In genomic region chr7:47968852-47969774, GRCh38 we compare ENCODE assay signal across 1 cellular context.
TF ChIP-seq lines count a peak whose summit lies in the region.

No MANE protein-coding gene starts in this region.

TF ChIP-seq in H1, 55 proteins besides CTCF, POLR2A, EP300 and RAD21:
- no peak for TF ChIP-seq SIX5 (IDR thresholded peaks at IDR 0.05; ENCODE audit: low read depth, low read length)
- TF ChIP-seq JUND (IDR thresholded peaks at IDR 0.05; ENCODE audit: low read length) = no peak
- no peak for TF ChIP-seq KDM4A (IDR thresholded peaks at IDR 0.05; ENCODE audit: low read depth, low read length, severe bottlenecking)
- no peak for TF ChIP-seq FOSL1 (IDR thresholded peaks at IDR 0.05; ENCODE audit: insufficient read depth, low read depth, low read length)
- no peak for TF ChIP-seq POLR2AphosphoS5 (IDR thresholded peaks at IDR 0.05; ENCODE audit: low read depth, low read length)
- TF ChIP-seq ZNF274 (IDR thresholded peaks at IDR 0.05; ENCODE audit: borderline replicate concordance, extremely low read depth, low read length) = no peak
- no peak for TF ChIP-seq ASH2L (IDR thresholded peaks at IDR 0.05; ENCODE audit: low read length)
- no peak for TF ChIP-seq BRCA1 (IDR thresholded peaks at IDR 0.05; ENCODE audit: low read depth, low read length)
- no peak for TF ChIP-seq RXRA (IDR thresholded peaks at IDR 0.05; ENCODE audit: insufficient read depth, low read depth, low read length)
- TF ChIP-seq CHD7 (IDR thresholded peaks at IDR 0.05; ENCODE audit: insufficient replicate concordance, low read length) = no peak
- TF ChIP-seq TCF12 (IDR thresholded peaks at IDR 0.05; ENCODE audit: low read depth, low read length) = no peak
- no peak for TF ChIP-seq SP4 (IDR thresholded peaks at IDR 0.05; ENCODE audit: low read length)
- TF ChIP-seq MAX (IDR thresholded peaks at IDR 0.05) = no peak
- no peak for TF ChIP-seq CTBP2 (IDR thresholded peaks at IDR 0.05; ENCODE audit: borderline replicate concordance, insufficient read depth, insufficient read length, low read length)
